11 cellular contexts compared by ENCODE assay signal in the genomic region with DNA sequence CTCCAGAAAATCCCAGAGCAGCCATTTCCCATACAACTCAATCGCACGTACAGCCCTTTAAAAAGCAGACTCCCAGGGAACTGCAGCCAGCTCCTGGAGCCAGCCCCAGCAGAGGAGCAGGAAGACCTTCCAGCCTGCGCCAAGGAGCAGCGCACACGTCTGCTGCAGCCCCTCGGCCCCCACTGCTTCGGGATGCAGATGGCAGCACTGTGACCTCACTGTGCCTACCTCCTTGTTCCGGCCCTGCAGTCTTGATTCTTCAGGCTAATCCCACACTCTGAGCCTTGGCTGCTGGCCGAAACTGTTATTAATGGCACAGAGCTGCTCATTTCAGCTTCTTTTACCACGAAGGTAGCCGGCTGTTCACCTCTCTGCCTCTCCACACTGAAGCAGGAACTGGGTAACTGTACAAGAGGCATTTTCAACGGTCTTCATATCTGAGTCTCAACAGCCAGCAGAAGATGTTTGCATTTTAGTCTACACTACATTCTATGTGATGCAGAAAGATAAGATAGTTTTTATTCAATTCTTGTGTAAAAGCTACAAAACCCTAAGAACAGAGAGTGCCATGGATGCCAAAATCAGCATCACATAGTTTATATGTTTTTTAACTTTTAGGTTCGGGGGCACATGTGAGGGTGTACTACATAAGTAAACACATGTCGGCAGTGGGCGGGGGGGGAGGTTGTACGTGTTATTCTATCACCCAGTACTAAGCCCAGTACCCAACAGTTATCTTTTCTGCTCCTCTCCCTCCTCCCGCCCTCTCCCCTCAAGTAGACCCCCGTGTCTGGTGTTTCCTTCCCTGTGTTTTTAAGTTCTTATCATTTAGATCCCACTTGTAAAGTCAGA.
DNase-seq lines count a peak whose midpoint lies in the region; ATAC-seq, FAIRE-seq and TF ChIP-seq lines count a peak whose summit lies in the region.
"Had no signal": no experiment of that assay in that cellular context is flagged by ENCODE, and none has a peak within 500 bp of the region (broad histone marks: within the 10 kb centered on the region; RNA-seq: fewer than 3 reads in every experiment).

No MANE protein-coding gene starts in this region.

- no peak overlapping the region for H2BK5ac ChIP-seq in mesenchymal stem cell (ENCODE audit: low read depth, low read length, poor library complexity, severe bottlenecking)

- DNase-seq in HL-60 (ENCODE audit: low read depth in 1 of 2, low spot score in 1 of 2) (no peak), mesenchymal stem cell (no peak), frontal cortex (ENCODE audit: low spot score in 2 of 2) (no peak)
- DNase-seq in activated naive CD4-positive, alpha-beta T cell treated with anti-CD3 and anti-CD28 coated beads, Interleukin-2, amount 50 U/mL, for 72 hours (ENCODE audit: low spot score in 2 of 2): no peak
- DNase-seq: colonic mucosa, uterus had no signal

- H3K36me3 ChIP-seq in BLaER1 treated with 17β-estradiol and CSF1 and Interleukin-3, amounts not matched to agents 10 nM and 100 nM: peaks cover 5 to 25% (median 19%) of the 10 kb centered on the region in 11 experiments; a peak in 15 of 22 replicates
- H3K36me3 ChIP-seq in mesenchymal stem cell (ENCODE audit: control insufficient read depth in 1 of 2, insufficient read depth in 2 of 2, low read depth in 1 of 2, low read length in 2 of 2): peaks cover 15 to 25% of the 10 kb centered on the region in 2 experiments
- H3K36me3 ChIP-seq: colonic mucosa, uterus had no signal

- peaks cover 98 to 100% (median 100%) of the 10 kb centered on the region in 10 experiments for H3K4me1 ChIP-seq in BLaER1 treated with 17β-estradiol and CSF1 and Interleukin-3, amounts not matched to agents 10 nM and 100 nM
- H3K4me1 ChIP-seq in mesenchymal stem cell (ENCODE audit: control insufficient read depth, insufficient read depth, low read depth, low read length): peaks cover 46% of the 10 kb centered on the region

- no peak for FAIRE-seq in frontal cortex (lab: Jason Lieb, UNC)
- FAIRE-seq: keratinocyte had no signal

- no peak overlapping the region for H4K8ac ChIP-seq in mesenchymal stem cell (ENCODE audit: low read length)

- H2BK120ac ChIP-seq in mesenchymal stem cell (ENCODE audit: low read depth, low read length): no peak overlapping the region

- H2AK5ac ChIP-seq in mesenchymal stem cell (ENCODE audit: low read length, severe bottlenecking): no peak overlapping the region

- no peaks in the 10 kb centered on the region for H3K9me3 Mint-ChIP-seq in activated naive CD4-positive, alpha-beta T cell treated with anti-CD3 and anti-CD28 coated beads, Interleukin-2, amount 50 U/mL, for 72 hours

- peak overlapping the region in 10 of 11 experiments; percentile 2 to 62 (median 36); a peak in 15 of 22 replicates for H3K9ac ChIP-seq in BLaER1 treated with 17β-estradiol and CSF1 and Interleukin-3, amounts not matched to agents 10 nM and 100 nM
- H3K9ac ChIP-seq in mesenchymal stem cell (ENCODE audit: low read length): peak overlapping the region; percentile 24

- no peak overlapping the region for H2BK15ac ChIP-seq in mesenchymal stem cell (ENCODE audit: low read depth, poor library complexity, severe bottlenecking)

- H3K18ac ChIP-seq in mesenchymal stem cell (ENCODE audit: low read depth in 1 of 2, low read length in 2 of 2): peak overlapping the region in 1 of 2 experiments; percentile 18

- H2AFZ ChIP-seq in mesenchymal stem cell (ENCODE audit: low read depth, low read length): no peak overlapping the region

- H3K36me3 Mint-ChIP-seq in activated naive CD4-positive, alpha-beta T cell treated with anti-CD3 and anti-CD28 coated beads, Interleukin-2, amount 50 U/mL, for 72 hours: peaks cover 0 to 20% of the 10 kb centered on the region in 2 donors

- H3K4me2 ChIP-seq in BLaER1 treated with 17β-estradiol and CSF1 and Interleukin-3, amounts not matched to agents 10 nM and 100 nM: peak overlapping the region; percentile 80 to 95 (median 91)
- H3K4me2 ChIP-seq in mesenchymal stem cell (ENCODE audit: low read length, poor library complexity, severe bottlenecking): no peak overlapping the region

- H3K4ac ChIP-seq in mesenchymal stem cell (ENCODE audit: low read depth in 1 of 2, low read length in 2 of 2): no peak overlapping the region

- peaks cover 20% of the 10 kb centered on the region for H3K79me1 ChIP-seq in mesenchymal stem cell (replicated peaks; ENCODE audit: low read length, poor library complexity, severe bottlenecking)

- peak overlapping the region in 6 of 10 experiments; percentile 3 to 29 (median 16); a peak in 7 of 20 replicates for H3K4me3 ChIP-seq in BLaER1 treated with 17β-estradiol and CSF1 and Interleukin-3, amounts not matched to agents 10 nM and 100 nM
- H3K4me3 ChIP-seq in HL-60 (replicated peaks; ENCODE audit: insufficient read depth, low read length): no peak overlapping the region
- no peak overlapping the region for H3K4me3 ChIP-seq in mesenchymal stem cell (ENCODE audit: insufficient read depth in 1 of 2, low read depth in 1 of 2, low read length in 2 of 2)
- H3K4me3 ChIP-seq: colonic mucosa, uterus had no signal

- 88% methylated on average over 11 of the region's 18 CpGs for WGBS in mesenchymal stem cell

- H4K20me1 ChIP-seq in BLaER1 treated with 17β-estradiol and CSF1 and Interleukin-3, amounts not matched to agents 10 nM and 100 nM: peaks cover 98 to 100% (median 100%) of the 10 kb centered on the region in 11 experiments

- no peak overlapping the region for H4K91ac ChIP-seq in mesenchymal stem cell (ENCODE audit: low read length)

- H3K23ac ChIP-seq in mesenchymal stem cell (ENCODE audit: low read length in 2 of 2): no peak overlapping the region

- TF ChIP-seq CTCF in HL-60 (IDR thresholded peaks at IDR 0.05; ENCODE audit: insufficient read depth, low read length): no peak

- ATAC-seq in activated naive CD4-positive, alpha-beta T cell treated with anti-CD3 and anti-CD28 coated beads, Interleukin-2, amount 50 U/mL, for 72 hours: no peak
- ATAC-seq in GM18519 (IDR thresholded peaks at IDR 0.05; ENCODE audit: low FRiP score, unreplicated experiment): no peak
- no peak for ATAC-seq in GM21367 (IDR thresholded peaks at IDR 0.05; ENCODE audit: unreplicated experiment)
- ATAC-seq in GM21717 (IDR thresholded peaks at IDR 0.05; ENCODE audit: unreplicated experiment): no peak

- peak overlapping the region; percentile 83 for H3K27ac Mint-ChIP-seq in activated naive CD4-positive, alpha-beta T cell treated with anti-CD3 and anti-CD28 coated beads, Interleukin-2, amount 50 U/mL, for 72 hours

- peak overlapping the region in 9 of 11 experiments; percentile 28 to 66 (median 50); a peak in 15 of 22 replicates for H3K27ac ChIP-seq in BLaER1 treated with 17β-estradiol and CSF1 and Interleukin-3, amounts not matched to agents 10 nM and 100 nM
- H3K27ac ChIP-seq in HL-60 (replicated peaks) (peak overlapping the region; percentile 28; the same call in 1 of the 2 replicates), mesenchymal stem cell (ENCODE audit: low read length, poor library complexity, severe bottlenecking) (no peak overlapping the region)
- H3K27ac ChIP-seq: colonic mucosa had no signal

- no peak overlapping the region for H3K14ac ChIP-seq in mesenchymal stem cell (ENCODE audit: low read length in 2 of 2)

- no peak overlapping the region for H2BK12ac ChIP-seq in mesenchymal stem cell (ENCODE audit: low read length in 2 of 2)

- H3K9me3 ChIP-seq in BLaER1 treated with 17β-estradiol and CSF1 and Interleukin-3, amounts not matched to agents 10 nM and 100 nM (replicated peaks in 1 of 11): no peaks in the 10 kb centered on the region
- H3K9me3 ChIP-seq in mesenchymal stem cell (ENCODE audit: control insufficient read depth, low read length): no peaks in the 10 kb centered on the region
- H3K9me3 ChIP-seq: colonic mucosa, uterus had no signal

- H3K27me3 ChIP-seq in BLaER1 treated with 17β-estradiol and CSF1 and Interleukin-3, amounts not matched to agents 10 nM and 100 nM: no peaks in the 10 kb centered on the region
- H3K27me3 ChIP-seq in HL-60 (ENCODE audit: insufficient read depth, poor library complexity, severe bottlenecking): no peaks in the 10 kb centered on the region
- no peaks in the 10 kb centered on the region for H3K27me3 ChIP-seq in mesenchymal stem cell (ENCODE audit: control insufficient read depth in 1 of 2, insufficient read depth in 1 of 2, low read length in 2 of 2)
- H3K27me3 ChIP-seq: colonic mucosa, uterus had no signal

Comparison
In these comparisons a context has a peak if more than half of its experiments do, and no peak if none do; other contexts are left out.
1. H3K4me3 ChIP-seq: peak in BLaER1 treated with 17β-estradiol and CSF1 and Interleukin-3, amounts not matched to agents 10 nM and 100 nM (6 of 10); none in HL-60 (single experiment) and mesenchymal stem cell (0 of 2).